In the genomic region with DNA sequence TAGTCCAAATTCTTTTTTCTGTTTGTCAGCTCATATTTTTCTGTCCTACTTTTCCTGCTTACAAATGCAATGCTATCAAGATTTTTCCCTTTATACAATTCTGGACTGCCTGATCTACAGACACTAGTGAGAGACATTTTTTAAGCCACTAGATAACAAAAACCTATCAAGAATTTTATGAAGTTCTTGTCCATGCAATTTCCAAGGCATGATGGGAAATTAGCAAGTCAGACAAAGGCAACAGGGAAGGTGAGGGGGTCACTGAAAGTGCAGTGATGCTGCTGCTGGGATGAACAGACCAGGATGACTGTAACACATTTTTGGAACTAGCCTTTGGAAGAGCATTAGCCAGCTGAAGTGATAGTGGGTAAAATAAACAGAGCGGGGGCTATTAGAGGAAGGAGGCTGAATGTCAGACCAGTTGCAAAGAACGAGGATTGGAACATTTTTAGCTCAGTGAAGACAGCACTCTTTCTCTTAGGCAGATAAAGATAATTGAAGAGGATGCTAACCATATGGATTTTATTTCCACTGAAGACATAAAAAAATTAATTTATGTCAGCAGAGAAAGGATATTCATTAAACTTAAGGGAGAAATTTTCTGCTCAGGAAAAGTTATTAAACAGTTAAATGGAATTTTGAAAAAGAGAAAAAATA, we compare ENCODE assay signal across 17 cellular contexts. TPM values are rescaled to one million over a fixed set of nuclear protein-coding genes. Genes with fewer than 3 reads are reported as not detected.
DNase-seq lines count a peak whose midpoint lies in the region; TF ChIP-seq lines count a peak whose summit lies in the region.
"Had no signal": no experiment of that assay in that cellular context is flagged by ENCODE, and none has a peak within 500 bp of the region (broad histone marks: within the 10 kb centered on the region; RNA-seq: fewer than 3 reads in every experiment).

No MANE protein-coding gene starts in this region.

- H3K27ac ChIP-seq in angular gyrus (ENCODE audit: low read depth, low read length): peak overlapping the region; percentile 22
- peak overlapping the region; percentile 82 for H3K27ac ChIP-seq in neutrophil
- H3K27ac ChIP-seq: right atrium auricular region, uterus had no signal

- no peaks in the 10 kb centered on the region for H3K4me1 Mint-ChIP-seq in immature natural killer cell
- H3K4me1 Mint-ChIP-seq: activated naive CD4-positive, alpha-beta T cell treated with anti-CD3 and anti-CD28 coated beads, Interleukin-2, amount 50 U/mL, for 24 hours had no signal

- H3K36me3 Mint-ChIP-seq in immature natural killer cell: peaks cover 0 to 8% (median 0%) of the 10 kb centered on the region in 3 donors
- H3K36me3 Mint-ChIP-seq: activated naive CD4-positive, alpha-beta T cell treated with anti-CD3 and anti-CD28 coated beads, Interleukin-2, amount 50 U/mL, for 24 hours had no signal

- no peaks in the 10 kb centered on the region for H3K36me3 ChIP-seq in neutrophil
- H3K36me3 ChIP-seq: breast epithelium, right atrium auricular region, uterus had no signal

- H3K4me1 ChIP-seq in neutrophil (ENCODE audit: control insufficient read depth in 1 of 2, insufficient read depth in 1 of 2, low read depth in 1 of 2, low read length in 1 of 2): peaks cover 28 to 35% of the 10 kb centered on the region in 2 experiments
- H3K4me1 ChIP-seq: breast epithelium, right atrium auricular region, uterus had no signal

- peaks cover 0 to 3% (median 0%) of the 10 kb centered on the region in 3 donors for H3K27me3 Mint-ChIP-seq in immature natural killer cell (ENCODE audit: low read depth in 3 of 3)
- H3K27me3 Mint-ChIP-seq: activated naive CD4-positive, alpha-beta T cell treated with anti-CD3 and anti-CD28 coated beads, Interleukin-2, amount 50 U/mL, for 24 hours; stimulated activated naive CD8-positive, alpha-beta T cell treated with anti-CD3 and anti-CD28 coated beads, Interleukin-15, Interleukin-2, amounts not matched to agents 100 ng/mL and 50 ng/mL, for 24 hours had no signal

- H3K9me3 ChIP-seq in neutrophil: no peaks in the 10 kb centered on the region
- H3K9me3 ChIP-seq: breast epithelium, uterus had no signal

- peak; percentile 52 for DNase-seq in NCI-H1105 treated with DMSO at 0.1 percent for 48 hours (lab: John Stamatoyannopoulos, UW)
- no peak for DNase-seq in NCI-H1105 (lab: John Stamatoyannopoulos, UW)
- peak; percentile 23 for DNase-seq in NCI-H345 treated with DMSO at 0.1 percent for 48 hours (lab: John Stamatoyannopoulos, UW; ENCODE audit: unreplicated experiment)
- no peak for DNase-seq in immature natural killer cell
- DNase-seq in NCI-H1436 (lab: John Stamatoyannopoulos, UW): no peak
- DNase-seq in foreskin fibroblast: no peak
- DNase-seq: activated CD4-positive, alpha-beta T cell treated with anti-CD3 and anti-CD28 coated beads for 4 hours; Karpas-422; mesenchymal stem cell; T1000; uterus had no signal

- H3K27ac Mint-ChIP-seq in immature natural killer cell: no peak overlapping the region
- H3K27ac Mint-ChIP-seq: activated naive CD4-positive, alpha-beta T cell treated with anti-CD3 and anti-CD28 coated beads, Interleukin-2, amount 50 U/mL, for 24 hours; stimulated activated naive CD8-positive, alpha-beta T cell treated with anti-CD3 and anti-CD28 coated beads, Interleukin-15, Interleukin-2, amounts not matched to agents 100 ng/mL and 50 ng/mL, for 24 hours had no signal

- no peaks in the 10 kb centered on the region for H3K27me3 ChIP-seq in neutrophil
- H3K27me3 ChIP-seq: breast epithelium, right atrium auricular region, uterus had no signal

- no peak overlapping the region for H3K4me3 Mint-ChIP-seq in immature natural killer cell
- H3K4me3 Mint-ChIP-seq: activated naive CD4-positive, alpha-beta T cell treated with anti-CD3 and anti-CD28 coated beads, Interleukin-2, amount 50 U/mL, for 24 hours; stimulated activated naive CD8-positive, alpha-beta T cell treated with anti-CD3 and anti-CD28 coated beads, Interleukin-15, Interleukin-2, amounts not matched to agents 100 ng/mL and 50 ng/mL, for 24 hours had no signal

- H3K9me3 Mint-ChIP-seq in immature natural killer cell: peaks cover 19 to 77% (median 42%) of the 10 kb centered on the region in 6 donors
- H3K9me3 Mint-ChIP-seq: stimulated activated naive CD8-positive, alpha-beta T cell treated with anti-CD3 and anti-CD28 coated beads, Interleukin-15, Interleukin-2, amounts not matched to agents 100 ng/mL and 50 ng/mL, for 24 hours had no signal

- TF ChIP-seq CTCF in neutrophil (IDR thresholded peaks at IDR 0.05) (no peak), foreskin fibroblast (IDR thresholded peaks at IDR 0.05; ENCODE audit: low read depth, low read length) (no peak)

- no peak overlapping the region for H3K4me3 ChIP-seq in neutrophil (ENCODE audit: low read depth in 1 of 2, low read length in 1 of 2)
- no peak overlapping the region for H3K4me3 ChIP-seq in foreskin fibroblast (ENCODE audit: low read depth in 1 of 2, low read length in 2 of 2)
- H3K4me3 ChIP-seq: breast epithelium, right atrium auricular region, uterus had no signal

RNA-seq across cellular contexts. Expression of a gene that starts 17.9 kb away (rescaled TPM):
- polyA plus RNA-seq in immature natural killer cell: not detected

Comparison
In these comparisons a context has a peak if more than half of its experiments do, and no peak if none do; other contexts are left out.
1. DNase-seq: peak in NCI-H1105 treated with DMSO at 0.1 percent for 48 hours (single experiment) and NCI-H345 treated with DMSO at 0.1 percent for 48 hours (single experiment); none in NCI-H1105 (single experiment), immature natural killer cell (0 of 3), NCI-H1436 (single experiment) and foreskin fibroblast (0 of 2).